ENCODE assay signal across 29 cellular contexts in genomic region chr22:41810022-41810421, GRCh38.
"Had no signal": no experiment of that assay in that cellular context is flagged by ENCODE, and none has a peak within 500 bp of the region (broad histone marks: within the 10 kb centered on the region; RNA-seq: fewer than 3 reads in every experiment).

No MANE protein-coding gene starts in this region.

- H3K27ac Mint-ChIP-seq: activated CD4-positive, alpha-beta memory T cell treated with anti-CD3 and anti-CD28 coated beads, Interleukin-2, amount 10 ng/mL, durations not matched to agents 7 days and 5 days; activated CD4-positive, alpha-beta T cell treated with anti-CD3 and anti-CD28 coated beads for 36 hours; activated CD4-positive, alpha-beta T cell treated with anti-CD3 and anti-CD28 coated beads, Interleukin-2, amount 10 ng/mL, durations not matched to agents 24 days and 14 days; activated naive CD8-positive, alpha-beta T cell treated with anti-CD3 and anti-CD28 coated beads for 36 hours; activated naive CD8-positive, alpha-beta T cell treated with anti-CD3 and anti-CD28 coated beads, Interleukin-2, amount 50 U/mL, for 24 hours; activated T-cell treated with anti-CD3 and anti-CD28 coated beads, Interleukin-2, amount 50 U/mL, for 72 hours had no signal

- H3K36me3 ChIP-seq: colonic mucosa had no signal

- H3K4me3 Mint-ChIP-seq: activated CD4-positive, alpha-beta memory T cell treated with anti-CD3 and anti-CD28 coated beads, Interleukin-2, amount 10 ng/mL, durations not matched to agents 7 days and 5 days; activated CD4-positive, alpha-beta T cell treated with anti-CD3 and anti-CD28 coated beads for 36 hours; activated CD4-positive, alpha-beta T cell treated with anti-CD3 and anti-CD28 coated beads, Interleukin-2, amount 10 ng/mL, durations not matched to agents 24 days and 14 days; activated naive CD4-positive, alpha-beta T cell treated with anti-CD3 and anti-CD28 coated beads, Interleukin-2, amount 50 U/mL, for 24 hours; activated naive CD8-positive, alpha-beta T cell treated with anti-CD3 and anti-CD28 coated beads for 36 hours; activated naive CD8-positive, alpha-beta T cell treated with anti-CD3 and anti-CD28 coated beads, Interleukin-2, amount 50 U/mL, for 24 hours; activated T-cell treated with anti-CD3 and anti-CD28 coated beads, Interleukin-2, amount 50 U/mL, for 24 hours; activated T-cell treated with anti-CD3 and anti-CD28 coated beads, Interleukin-2, amount 50 U/mL, for 72 hours; T-helper 2 cell treated with Interferon-gamma antibody and Interleukin-4, amounts not matched to agents 5 μg/mL and 100 μg/mL, for 36 hours had no signal

- H3K27me3 Mint-ChIP-seq: activated CD4-positive, alpha-beta memory T cell treated with anti-CD3 and anti-CD28 coated beads, Interleukin-2, amount 10 ng/mL, durations not matched to agents 7 days and 5 days; activated CD4-positive, alpha-beta T cell treated with anti-CD3 and anti-CD28 coated beads for 36 hours; activated CD4-positive, alpha-beta T cell treated with anti-CD3 and anti-CD28 coated beads, Interleukin-2, amount 10 ng/mL, durations not matched to agents 24 days and 14 days; activated naive CD4-positive, alpha-beta T cell treated with anti-CD3 and anti-CD28 coated beads, Interleukin-2, amount 50 U/mL, for 24 hours; activated naive CD8-positive, alpha-beta T cell treated with anti-CD3 and anti-CD28 coated beads for 36 hours; activated naive CD8-positive, alpha-beta T cell treated with anti-CD3 and anti-CD28 coated beads, Interleukin-2, amount 50 U/mL, for 24 hours; activated T-cell treated with anti-CD3 and anti-CD28 coated beads, Interleukin-2, amount 50 U/mL, for 24 hours had no signal

- H3K4me1 ChIP-seq: body of pancreas, colonic mucosa, gastrocnemius medialis, heart left ventricle had no signal

- H3K27ac ChIP-seq: adrenal gland, body of pancreas, colonic mucosa, gastrocnemius medialis, heart left ventricle had no signal

- FAIRE-seq: endometrium had no signal

- H3K27me3 ChIP-seq: adrenal gland, body of pancreas, colonic mucosa, gastrocnemius medialis, heart left ventricle had no signal

- ATAC-seq: activated CD4-positive, alpha-beta T cell treated with anti-CD3 and anti-CD28 coated beads for 36 hours; activated naive CD8-positive, alpha-beta T cell treated with anti-CD3 and anti-CD28 coated beads, Interleukin-2, amount 50 U/mL, for 24 hours; activated T-cell treated with anti-CD3 and anti-CD28 coated beads, Interleukin-2, amount 50 U/mL, for 72 hours; body of pancreas; esophagus mucosa; gastrocnemius medialis; heart left ventricle had no signal

- H3K4me3 ChIP-seq: adrenal gland, body of pancreas, colonic mucosa, gastrocnemius medialis, heart left ventricle had no signal

- H3K9me3 Mint-ChIP-seq: activated CD4-positive, alpha-beta memory T cell treated with anti-CD3 and anti-CD28 coated beads, Interleukin-2, amount 10 ng/mL, durations not matched to agents 7 days and 5 days; activated CD4-positive, alpha-beta T cell treated with anti-CD3 and anti-CD28 coated beads, Interleukin-2, amount 10 ng/mL, durations not matched to agents 24 days and 14 days; activated naive CD4-positive, alpha-beta T cell treated with anti-CD3 and anti-CD28 coated beads, Interleukin-2, amount 50 U/mL, for 24 hours; activated naive CD8-positive, alpha-beta T cell treated with anti-CD3 and anti-CD28 coated beads for 36 hours; activated naive CD8-positive, alpha-beta T cell treated with anti-CD3 and anti-CD28 coated beads, Interleukin-2, amount 50 U/mL, for 24 hours; activated T-cell treated with anti-CD3 and anti-CD28 coated beads, Interleukin-2, amount 50 U/mL, for 24 hours; activated T-cell treated with anti-CD3 and anti-CD28 coated beads, Interleukin-2, amount 50 U/mL, for 72 hours; T-helper 2 cell treated with Interferon-gamma antibody and Interleukin-4, amounts not matched to agents 5 μg/mL and 100 μg/mL, for 36 hours had no signal

- DNase-seq: activated CD4-positive, alpha-beta memory T cell treated with anti-CD3 and anti-CD28 coated beads, Interleukin-2, amount 10 ng/mL, durations not matched to agents 7 days and 5 days; activated CD4-positive, alpha-beta T cell treated with anti-CD3 and anti-CD28 coated beads for 36 hours; activated CD4-positive, alpha-beta T cell treated with anti-CD3 and anti-CD28 coated beads, Interleukin-2, amount 10 ng/mL, durations not matched to agents 24 days and 14 days; activated CD4-positive, alpha-beta T cell treated with anti-CD3 and anti-CD28 coated beads, Interleukin-2, amount 50 U/mL, for 4 hours; activated CD4-positive, CD25-positive, alpha-beta regulatory T cell; activated CD4-positive, CD25-positive, alpha-beta regulatory T cell treated with anti-CD3 and anti-CD28 coated beads, Interleukin-2, amount 50 U/mL, for 72 hours; activated CD8-positive, alpha-beta memory T cell treated with anti-CD3 and anti-CD28 coated beads, Interleukin-2, amount 50 U/mL, for 48 hours; activated gamma-delta T cell; activated naive CD4-positive, alpha-beta T cell; activated naive CD8-positive, alpha-beta T cell treated with anti-CD3 and anti-CD28 coated beads for 36 hours; activated naive CD8-positive, alpha-beta T cell treated with anti-CD3 and anti-CD28 coated beads, Interleukin-2, amount 50 U/mL, for 24 hours; activated T-cell treated with anti-CD3 and anti-CD28 coated beads for 4 hours; activated T-cell treated with anti-CD3 and anti-CD28 coated beads, Interleukin-2, amount 50 U/mL, for 24 hours; activated T-cell treated with anti-CD3 and anti-CD28 coated beads, Interleukin-2, amount 50 U/mL, for 72 hours; adrenal gland; amygdala; body of pancreas; caudate nucleus; colonic mucosa; effector CD8-positive, alpha-beta T cell; foreskin fibroblast; gastrocnemius medialis; glutamatergic neuron; heart left ventricle; T1000 had no signal

- H3K9me3 ChIP-seq: adrenal gland, body of pancreas, colonic mucosa, gastrocnemius medialis, heart left ventricle had no signal
